In genomic region chr11:117823941-117824420, GRCh38 we compare ENCODE assay signal across 12 cellular contexts. TPM values are rescaled to one million over a fixed set of nuclear protein-coding genes. Genes with fewer than 3 reads are reported as not detected.
DNase-seq lines count a peak whose midpoint lies in the region; TF ChIP-seq lines count a peak whose summit lies in the region.
"Had no signal": no experiment of that assay in that cellular context is flagged by ENCODE, and none has a peak within 500 bp of the region (broad histone marks: within the 10 kb centered on the region; RNA-seq: fewer than 3 reads in every experiment).

No MANE protein-coding gene starts in this region.

- no peaks in the 10 kb centered on the region for H3K27me3 Mint-ChIP-seq in activated naive CD8-positive, alpha-beta T cell treated with anti-CD3 and anti-CD28 coated beads for 36 hours
- H3K27me3 Mint-ChIP-seq in stimulated activated naive CD8-positive, alpha-beta T cell treated with anti-CD3 and anti-CD28 coated beads, Interleukin-15, Interleukin-2, amounts not matched to agents 100 ng/mL and 50 ng/mL, for 24 hours: no peaks in the 10 kb centered on the region

- peak overlapping the region; percentile 84 for H3K27ac Mint-ChIP-seq in activated naive CD8-positive, alpha-beta T cell treated with anti-CD3 and anti-CD28 coated beads for 36 hours
- H3K27ac Mint-ChIP-seq in stimulated activated naive CD8-positive, alpha-beta T cell treated with anti-CD3 and anti-CD28 coated beads, Interleukin-15, Interleukin-2, amounts not matched to agents 100 ng/mL and 50 ng/mL, for 24 hours: peak overlapping the region; percentile 85

- H3K4me1 ChIP-seq in hepatocyte (ENCODE audit: insufficient read depth) (peaks cover 28% of the 10 kb centered on the region), SJCRH30 (peaks cover 20% of the 10 kb centered on the region)
- H3K4me1 ChIP-seq: SJSA1 had no signal

- TF ChIP-seq CTCF in hepatocyte (IDR thresholded peaks at IDR 0.05; ENCODE audit: poor library complexity): no peak

- H3K9me3 Mint-ChIP-seq in activated naive CD8-positive, alpha-beta T cell treated with anti-CD3 and anti-CD28 coated beads for 36 hours: no peaks in the 10 kb centered on the region
- H3K9me3 Mint-ChIP-seq in stimulated activated naive CD8-positive, alpha-beta T cell treated with anti-CD3 and anti-CD28 coated beads, Interleukin-15, Interleukin-2, amounts not matched to agents 100 ng/mL and 50 ng/mL, for 24 hours: no peaks in the 10 kb centered on the region

- H3K36me3 ChIP-seq in hepatocyte (replicated peaks; ENCODE audit: insufficient read depth, low read depth): no peaks in the 10 kb centered on the region
- H3K36me3 ChIP-seq in SJCRH30: no peaks in the 10 kb centered on the region
- H3K36me3 ChIP-seq: SJSA1 had no signal

- H3K4me1 Mint-ChIP-seq in activated naive CD8-positive, alpha-beta T cell treated with anti-CD3 and anti-CD28 coated beads for 36 hours: peaks cover 54% of the 10 kb centered on the region
- peaks cover 81% of the 10 kb centered on the region for H3K4me1 Mint-ChIP-seq in stimulated activated naive CD8-positive, alpha-beta T cell treated with anti-CD3 and anti-CD28 coated beads, Interleukin-15, Interleukin-2, amounts not matched to agents 100 ng/mL and 50 ng/mL, for 24 hours (ENCODE audit: low read depth)

- H3K4me2 ChIP-seq in hepatocyte: peak overlapping the region; percentile 46

- no peaks in the 10 kb centered on the region for H3K9me2 ChIP-seq in hepatocyte (replicated peaks; ENCODE audit: insufficient read depth)

- H3K4me3 ChIP-seq in hepatocyte (no peak overlapping the region), SJCRH30 (no peak overlapping the region)
- H3K4me3 ChIP-seq: SJSA1 had no signal

- H3K36me3 Mint-ChIP-seq in activated naive CD8-positive, alpha-beta T cell treated with anti-CD3 and anti-CD28 coated beads for 36 hours: no peaks in the 10 kb centered on the region
- no peaks in the 10 kb centered on the region for H3K36me3 Mint-ChIP-seq in stimulated activated naive CD8-positive, alpha-beta T cell treated with anti-CD3 and anti-CD28 coated beads, Interleukin-15, Interleukin-2, amounts not matched to agents 100 ng/mL and 50 ng/mL, for 24 hours (ENCODE audit: low read depth)

- DNase-seq in DMS 273 (lab: John Stamatoyannopoulos, UW; ENCODE audit: unreplicated experiment): peak; percentile 47
- no peak for DNase-seq in DMS 273 treated with DMSO at 0.1 percent for 48 hours (lab: John Stamatoyannopoulos, UW)
- DNase-seq in activated naive CD8-positive, alpha-beta T cell treated with anti-CD3 and anti-CD28 coated beads for 36 hours: peak; percentile 40
- no peak for DNase-seq in hepatocyte (ENCODE audit: low spot score)
- DNase-seq in SJCRH30: no peak
- no peak for DNase-seq in cerebellar nuclear complex (lab: John Stamatoyannopoulos, UW)
- no peak for DNase-seq in NCI-H774 (lab: John Stamatoyannopoulos, UW)

- WGBS in hepatocyte (ENCODE audit: low lambda C conversion rate, missing lambda C conversion rate): 67% methylated on average over 13 of the region's 13 CpGs

- H2AFZ ChIP-seq in hepatocyte: no peak overlapping the region

- H3K27ac ChIP-seq in hepatocyte (peak overlapping the region; percentile 30), SJCRH30 (no peak overlapping the region)
- H3K27ac ChIP-seq: 22Rv1, SJSA1 had no signal

- H3K9me3 ChIP-seq in hepatocyte (ENCODE audit: low read depth) (no peaks in the 10 kb centered on the region), SJCRH30 (replicated peaks) (no peaks in the 10 kb centered on the region)
- H3K9me3 ChIP-seq: SJSA1 had no signal

- peak overlapping the region; percentile 13 for H3K4me3 Mint-ChIP-seq in activated naive CD8-positive, alpha-beta T cell treated with anti-CD3 and anti-CD28 coated beads for 36 hours
- peak overlapping the region; percentile 48 for H3K4me3 Mint-ChIP-seq in stimulated activated naive CD8-positive, alpha-beta T cell treated with anti-CD3 and anti-CD28 coated beads, Interleukin-15, Interleukin-2, amounts not matched to agents 100 ng/mL and 50 ng/mL, for 24 hours

- no peaks in the 10 kb centered on the region for H3K27me3 ChIP-seq in hepatocyte
- no peaks in the 10 kb centered on the region for H3K27me3 ChIP-seq in SJCRH30
- H3K27me3 ChIP-seq: SJSA1 had no signal

- H3K79me2 ChIP-seq in hepatocyte: no peaks in the 10 kb centered on the region

- no peaks in the 10 kb centered on the region for H4K20me1 ChIP-seq in hepatocyte (ENCODE audit: insufficient read depth, poor library complexity, severe bottlenecking)

RNA-seq across cellular contexts. Expression of gene FXYD2, which starts 0.6 kb away (rescaled TPM):
- 1 to 10 TPM; 8.3 to 8.8 TPM for total RNA-seq in activated naive CD8-positive, alpha-beta T cell treated with anti-CD3 and anti-CD28 coated beads for 36 hours
- 72.7 and 100 TPM in 2 replicates for total RNA-seq in hepatocyte
- polyA plus RNA-seq in hepatocyte: 93.8 and 97.7 TPM in 2 replicates
- 0.14 and 0.15 TPM in 2 replicates for total RNA-seq in SJCRH30 (2014; rRNA removed; shearing (Covaris generic))
- total RNA-seq: bronchial epithelial cell, myocyte, SJSA1 had no signal

RNA-seq across cellular contexts. Expression of gene DSCAML1, which starts 27.0 kb away (rescaled TPM):
- total RNA-seq in activated naive CD8-positive, alpha-beta T cell treated with anti-CD3 and anti-CD28 coated beads for 36 hours: under 1 TPM; 0.87 to 0.94 TPM
- 2.6 and 3.2 TPM in 2 replicates for total RNA-seq in hepatocyte
- polyA plus RNA-seq in hepatocyte: 0.46 and 1.1 TPM in 2 replicates
- total RNA-seq in SJCRH30 (2014; rRNA removed; shearing (Covaris generic)): not detected in 2 replicates
- total RNA-seq: myocyte had no signal

RNA-seq across cellular contexts. Expression of gene FXYD6, which starts 52.5 kb away (rescaled TPM):
- total RNA-seq in activated naive CD8-positive, alpha-beta T cell treated with anti-CD3 and anti-CD28 coated beads for 36 hours: under 1 TPM in 1 of 2 experiments, not detected in 1; 0.18 TPM
- 19.5 and 28.3 TPM in 2 replicates for total RNA-seq in hepatocyte
- polyA plus RNA-seq in hepatocyte: 56.9 and 68.2 TPM in 2 replicates
- 86.9 and 90.1 TPM in 2 replicates for total RNA-seq in SJCRH30 (2014; rRNA removed; shearing (Covaris generic))
- total RNA-seq: bronchial epithelial cell had no signal

Comparison
In these comparisons a context has a peak if more than half of its experiments do, and no peak if none do; other contexts are left out.
1. DNase-seq: peak in DMS 273 (single experiment) and activated naive CD8-positive, alpha-beta T cell treated with anti-CD3 and anti-CD28 coated beads for 36 hours (single experiment); none in DMS 273 treated with DMSO at 0.1 percent for 48 hours (single experiment), hepatocyte (single experiment), SJCRH30 (0 of 2), cerebellar nuclear complex (0 of 2) and NCI-H774 (single experiment).
2. RNA of gene FXYD6, which starts 52.5 kb away (total RNA-seq): 86.9 to 90.1 TPM in SJCRH30 and 19.5 to 28.3 TPM in hepatocyte; 0.18 TPM in activated naive CD8-positive, alpha-beta T cell treated with anti-CD3 and anti-CD28 coated beads for 36 hours; every median in the first group is over 10 times any median in the second.